Comparison of ENCODE assay signal across 1 cellular context in the genomic region with DNA sequence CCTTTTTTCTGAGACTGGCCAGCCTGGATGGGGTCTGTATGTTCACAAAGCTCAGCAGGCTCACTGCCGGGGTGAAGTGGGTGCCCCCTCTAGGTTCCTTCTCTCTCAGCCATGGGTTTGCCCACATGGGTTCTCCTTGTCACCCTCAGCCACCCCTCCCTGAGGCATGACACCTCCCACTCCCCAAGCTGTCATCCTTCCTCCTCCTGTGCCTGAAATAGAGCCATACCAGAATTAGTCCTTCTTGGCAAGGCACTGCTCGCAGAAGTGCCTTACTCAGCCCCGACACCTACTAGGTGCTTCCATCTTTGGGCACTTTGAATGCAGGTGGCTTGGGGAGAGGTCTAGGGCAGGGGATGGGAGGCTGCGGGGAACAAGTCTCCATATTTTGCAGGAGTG.
TF ChIP-seq lines count a peak whose summit lies in the region.

No MANE protein-coding gene starts in this region.

TF ChIP-seq in H1, 55 proteins besides CTCF, POLR2A, EP300 and RAD21 (continued from another document):
- TF ChIP-seq RFX5 (IDR thresholded peaks at IDR 0.05; ENCODE audit: borderline replicate concordance, low read depth, low read length) (no peak), RBBP5 (IDR thresholded peaks at IDR 0.05; ENCODE audit: borderline replicate concordance, low read depth, low read length) (no peak), SIN3A (conservative IDR thresholded peaks at IDR 0.05 in 1 of 2, IDR thresholded peaks at IDR 0.05 in 1 of 2; ENCODE audit: low read depth in 1 of 2, low read length in 2 of 2) (no peak), KDM1A (IDR thresholded peaks at IDR 0.05; ENCODE audit: borderline replicate concordance, low read length) (no peak), CREB1 (IDR thresholded peaks at IDR 0.05) (no peak), CHD2 (IDR thresholded peaks at IDR 0.05; ENCODE audit: low read length) (no peak), RXRA (IDR thresholded peaks at IDR 0.05; ENCODE audit: insufficient read depth, low read depth, low read length) (no peak)
